ENCODE assay signal across 8 cellular contexts in the genomic region with DNA sequence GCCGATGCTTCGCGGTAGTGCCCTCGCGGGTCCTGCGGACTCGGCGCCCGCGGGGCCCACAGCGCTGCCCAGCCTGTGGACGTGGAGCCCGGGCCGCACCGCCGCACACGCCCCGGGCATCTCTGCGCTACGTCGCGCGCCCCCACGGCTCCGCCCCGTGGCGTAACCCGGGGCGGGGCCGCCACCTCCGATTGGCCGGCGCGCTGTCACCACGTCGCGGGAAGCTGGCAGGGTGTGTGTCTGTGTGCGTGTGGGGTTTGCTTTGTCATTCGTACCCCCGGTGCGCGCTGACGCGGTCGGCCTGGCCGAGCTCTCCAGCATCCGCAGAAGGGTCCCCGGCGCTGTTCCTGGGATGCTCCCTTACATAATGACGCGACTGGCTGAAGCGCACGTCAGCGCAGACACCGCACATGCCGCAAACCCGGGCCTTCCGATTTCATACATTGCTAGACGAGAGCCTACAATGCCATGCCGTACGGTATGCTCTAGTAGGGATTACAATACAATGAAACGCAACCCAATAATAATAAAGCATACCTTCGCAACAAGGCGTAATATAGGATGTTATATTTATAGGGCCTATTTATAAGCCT. TPM values are rescaled to one million over a fixed set of nuclear protein-coding genes. Genes with fewer than 3 reads are reported as not detected.
DNase-seq lines count a peak whose midpoint lies in the region; ATAC-seq and TF ChIP-seq lines count a peak whose summit lies in the region.

No MANE protein-coding gene starts in this region.

- intact Hi-C loops in left ventricle myocardium inferior (cut with micrococcal nuclease), result no loop called here
- intact Hi-C loops in posterior vena cava (cut with DNase I), result no loop called here

- H3K27me3 ChIP-seq in left ventricle myocardium inferior (ENCODE audit: low read depth), result no peaks in the 10 kb centered on the region

- no peaks in the 10 kb centered on the region for H3K27me3 Mint-ChIP-seq in activated naive CD8-positive, alpha-beta T cell treated with anti-CD3 and anti-CD28 coated beads, Interleukin-2, amount 50 U/mL, for 24 hours

- peaks cover 42% of the 10 kb centered on the region for H3K4me1 Mint-ChIP-seq in activated naive CD8-positive, alpha-beta T cell treated with anti-CD3 and anti-CD28 coated beads, Interleukin-2, amount 50 U/mL, for 24 hours

- ATAC-seq in HG02763 (IDR thresholded peaks at IDR 0.05; ENCODE audit: unreplicated experiment), result peak; percentile 72
- peak; percentile 90 for ATAC-seq in activated naive CD8-positive, alpha-beta T cell treated with anti-CD3 and anti-CD28 coated beads, Interleukin-2, amount 50 U/mL, for 24 hours

- no peaks in the 10 kb centered on the region for H3K9me3 Mint-ChIP-seq in activated naive CD8-positive, alpha-beta T cell treated with anti-CD3 and anti-CD28 coated beads, Interleukin-2, amount 50 U/mL, for 24 hours

- no peaks in the 10 kb centered on the region for H3K36me3 Mint-ChIP-seq in activated naive CD8-positive, alpha-beta T cell treated with anti-CD3 and anti-CD28 coated beads, Interleukin-2, amount 50 U/mL, for 24 hours (ENCODE audit: low read depth)

- H3K27ac ChIP-seq in left ventricle myocardium inferior (replicated peaks), result peak overlapping the region; percentile 95

- H3K4me3 ChIP-seq in left ventricle myocardium inferior, result peak overlapping the region; percentile 85

- peak overlapping the region; percentile 96 for H3K27ac Mint-ChIP-seq in activated naive CD8-positive, alpha-beta T cell treated with anti-CD3 and anti-CD28 coated beads, Interleukin-2, amount 50 U/mL, for 24 hours

- in situ Hi-C loops in GM13976 (cut with MboI; ENCODE audit: low sequenced_read_pairs, unreplicated experiment), result no loop called here

- H3K9me3 ChIP-seq in left ventricle myocardium inferior (replicated peaks), result no peaks in the 10 kb centered on the region

- H3K36me3 ChIP-seq in left ventricle myocardium inferior, result no peaks in the 10 kb centered on the region

- TF ChIP-seq CTCF in GM13976 (IDR thresholded peaks at IDR 0.05; ENCODE audit: borderline replicate concordance, control extremely low read depth, extremely low read depth, insufficient read depth, missing control alignments) (no peak), left ventricle myocardium inferior (IDR thresholded peaks at IDR 0.05; ENCODE audit: borderline replicate concordance) (no peak)

- peak; percentile 91 for DNase-seq in GM13976 (ENCODE audit: low spot score)
- peak; percentile 90 to 94 (median 94) for DNase-seq in NCI-H1417 (lab: John Stamatoyannopoulos, UW)
- peak; percentile 13 to 68 for DNase-seq in SW 1271 (lab: John Stamatoyannopoulos, UW)
- peak; percentile 85 for DNase-seq in activated naive CD8-positive, alpha-beta T cell treated with anti-CD3 and anti-CD28 coated beads, Interleukin-2, amount 50 U/mL, for 24 hours
- DNase-seq in left ventricle myocardium inferior, result peak; percentile 87
- DNase-seq in posterior vena cava (ENCODE audit: low spot score), result peak; percentile 96
- peak; percentile 85 for DNase-seq in ureter (ENCODE audit: low spot score)

- peak overlapping the region; percentile 89 for H3K4me3 Mint-ChIP-seq in activated naive CD8-positive, alpha-beta T cell treated with anti-CD3 and anti-CD28 coated beads, Interleukin-2, amount 50 U/mL, for 24 hours

- peaks cover 56% of the 10 kb centered on the region for H3K4me1 ChIP-seq in left ventricle myocardium inferior

RNA-seq across cellular contexts. Expression of a gene that starts 0.5 kb away (rescaled TPM):
- total RNA-seq in left ventricle myocardium inferior (12.9 TPM), posterior vena cava (10 to 100 TPM; 14.8 to 16.1 TPM), ureter (22.3 TPM)

RNA-seq across cellular contexts. Expression of a gene that starts 9.5 kb away (rescaled TPM):
- total RNA-seq in left ventricle myocardium inferior (1.0 TPM), posterior vena cava (not detected), ureter (0.29 TPM)

Comparison
In these comparisons a context has a peak if more than half of its experiments do, and no peak if none do; other contexts are left out.
1. Peak in every context shown above with its lines: DNase-seq, ATAC-seq, H3K4me3 ChIP-seq and H3K27ac ChIP-seq.
2. DNase-seq: peak in every context shown above with its lines; median percentile 96 in posterior vena cava; 94 in NCI-H1417; 91 in GM13976; 87 in left ventricle myocardium inferior; 85 in activated naive CD8-positive, alpha-beta T cell treated with anti-CD3 and anti-CD28 coated beads, Interleukin-2, amount 50 U/mL, for 24 hours; 85 in ureter; 40 in SW 1271.